ENCODE assay signal across 8 cellular contexts in the genomic region with DNA sequence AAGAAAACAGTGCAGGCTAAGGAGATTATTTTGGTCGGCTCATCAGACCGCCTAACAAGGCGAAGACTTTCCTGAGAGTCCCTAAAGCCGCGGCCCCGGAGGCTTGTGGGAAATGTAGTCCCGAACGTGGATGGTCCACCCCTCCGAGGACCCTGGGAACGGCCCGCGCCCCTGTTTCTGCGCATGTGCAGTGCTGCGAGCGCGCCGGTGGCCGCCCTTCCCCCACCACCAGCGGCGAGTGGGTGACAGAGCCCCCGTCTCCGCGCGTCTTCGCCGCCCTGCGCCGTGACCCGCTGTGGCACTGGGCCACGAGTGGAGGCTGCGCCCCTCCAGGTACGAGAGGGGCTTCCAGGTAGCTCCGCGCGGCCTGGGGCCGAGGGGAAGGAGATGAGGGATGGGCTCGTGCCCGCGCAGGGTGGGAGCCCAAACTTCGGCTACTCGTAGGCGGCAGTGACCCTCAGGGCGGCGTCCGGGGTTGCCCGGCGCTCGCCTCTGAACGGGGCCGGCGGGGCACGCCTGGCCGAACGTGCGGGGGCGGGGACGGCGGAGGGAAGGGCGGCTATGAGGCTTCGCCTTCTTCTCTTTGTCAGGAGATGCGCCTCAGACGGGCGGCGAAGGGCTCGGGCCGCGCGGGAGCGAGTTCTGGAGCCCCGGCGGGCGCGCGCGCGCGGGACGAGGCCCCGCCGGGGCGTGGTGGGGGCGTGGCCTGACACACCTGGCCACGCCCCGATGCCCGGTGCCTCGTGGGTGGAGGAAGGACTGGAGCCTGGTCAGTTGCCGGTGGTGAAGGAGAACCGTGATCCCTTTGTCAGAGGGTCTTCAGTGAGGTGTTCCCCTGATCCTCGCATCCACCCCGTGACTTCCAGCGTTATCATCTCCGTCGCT. TPM values are rescaled to one million over a fixed set of nuclear protein-coding genes. Genes with fewer than 3 reads are reported as not detected.
DNase-seq lines count a peak whose midpoint lies in the region; ATAC-seq and TF ChIP-seq lines count a peak whose summit lies in the region.

TSS of gene ZFP1 (plus strand) at position 214 of the 885 bp plus-strand sequence. CDS start 4,428 bp downstream, outside the sequence.

- H3K4me3 ChIP-seq in epithelial cell of esophagus (ENCODE audit: low read length) (peak within 1 kb of the TSS; percentile 86), mononuclear cell (ENCODE audit: low read length) (peak within 1 kb of the TSS; percentile 93)

- peaks cover 9% of the 10 kb centered on the region for H3K4me1 ChIP-seq in mononuclear cell (ENCODE audit: insufficient read depth, low read length)

- peaks cover 11% of the 10 kb centered on the region for H3K9me3 ChIP-seq in mononuclear cell (ENCODE audit: low read depth, low read length)

- peak; percentile 87 for ATAC-seq in GM21576 (IDR thresholded peaks at IDR 0.05; ENCODE audit: unreplicated experiment)

- H3K27ac Mint-ChIP-seq in IgD-negative memory B cell = peak within 1 kb of the TSS; percentile 76 to 94 (median 93)

- DNase-seq in DMS153 (lab: John Stamatoyannopoulos, UW) = peak; percentile 89
- DNase-seq in OCI-M1 (lab: John Stamatoyannopoulos, UW) = peak; percentile 96
- DNase-seq in activated T-cell treated with anti-CD3 and anti-CD28 coated beads for 1 hour (ENCODE audit: low read depth) = peak; percentile 95
- DNase-seq in epithelial cell of esophagus (ENCODE audit: low read depth) = peak; percentile 92
- peak; percentile 92 to 94 for DNase-seq in stimulated activated CD8-positive, alpha-beta memory T cell treated with anti-CD3 and anti-CD28 coated beads, Interleukin-2, amount 100 ng/mL, for 48 hours (ENCODE audit: low read depth in 2 of 2)

- H3K4me3 Mint-ChIP-seq in IgD-negative memory B cell = peak within 1 kb of the TSS; percentile 84 to 96 (median 94)

- H3K27me3 Mint-ChIP-seq in IgD-negative memory B cell = peaks cover 1% of the 10 kb centered on the region

- H3K27me3 ChIP-seq in mononuclear cell (ENCODE audit: insufficient read depth, low read length) = no peaks in the 10 kb centered on the region

- H3K36me3 Mint-ChIP-seq in IgD-negative memory B cell = peaks cover 14% of the 10 kb centered on the region

- TF ChIP-seq CTCF in epithelial cell of esophagus (IDR thresholded peaks at IDR 0.05; ENCODE audit: insufficient read depth, low read depth, low read length, missing control alignments) = no peak

- peaks cover 7 to 21% (median 7%) of the 10 kb centered on the region in 3 donors for H3K9me3 Mint-ChIP-seq in IgD-negative memory B cell

- peaks cover 13 to 18% (median 13%) of the 10 kb centered on the region in 3 donors for H3K4me1 Mint-ChIP-seq in IgD-negative memory B cell

RNA-seq across cellular contexts. Expression of gene ZFP1, which starts in this region (rescaled TPM):
- 12.9 TPM for polyA plus RNA-seq in IgD-negative memory B cell
- total RNA-seq in mononuclear cell = 14.2 TPM

Comparison
In these comparisons a context has a peak if more than half of its experiments do, and no peak if none do; other contexts are left out.
1. Peak in every context shown above with its lines: DNase-seq, ATAC-seq and H3K4me3 ChIP-seq.